ENCODE assay signal across 1 cellular context in genomic region chr19:5225486-5226345, GRCh38.
TF ChIP-seq lines count a peak whose summit lies in the region.

No MANE protein-coding gene starts in this region.

TF ChIP-seq in GM12878, 131 proteins besides CTCF, POLR2A, EP300 and RAD21 (continued from another document):
- TF ChIP-seq IRF3 (IDR thresholded peaks at IDR 0.05) (no peak), ZNF622 (IDR thresholded peaks at IDR 0.05) (no peak), EED (IDR thresholded peaks at IDR 0.05; ENCODE audit: low read depth) (no peak)
TF ChIP-seq in GM12878: peak in this region for 2.
